ENCODE assay signal across 11 cellular contexts in genomic region chr20:2890743-2891142, GRCh38. TPM values are rescaled to one million over a fixed set of nuclear protein-coding genes. Genes with fewer than 3 reads are reported as not detected.
DNase-seq lines count a peak whose midpoint lies in the region; ATAC-seq and TF ChIP-seq lines count a peak whose summit lies in the region.
"Had no signal": no experiment of that assay in that cellular context is flagged by ENCODE, and none has a peak within 500 bp of the region (broad histone marks: within the 10 kb centered on the region; RNA-seq: fewer than 3 reads in every experiment).

No MANE protein-coding gene starts in this region.

- no peaks in the 10 kb centered on the region for H3K9me3 Mint-ChIP-seq in Caco-2 (ENCODE audit: unreplicated experiment)
- H3K9me3 Mint-ChIP-seq: memory B cell had no signal

- no TSS peak for BruUV-seq in Caco-2 (replicated peaks; lab: Mats Ljungman, UMichigan)

- H3K27ac Mint-ChIP-seq in Caco-2 (ENCODE audit: unreplicated experiment), result peak overlapping the region; percentile 10
- H3K27ac Mint-ChIP-seq: endodermal cell had no signal

- H3K27me3 Mint-ChIP-seq in Caco-2 (ENCODE audit: insufficient read depth, unreplicated experiment), result no peaks in the 10 kb centered on the region
- H3K27me3 Mint-ChIP-seq: memory B cell had no signal

- H3K9me3 ChIP-seq in Caco-2 (no peaks in the 10 kb centered on the region; the same call in 1 of the 2 replicates), mucosa of descending colon (peaks cover 7% of the 10 kb centered on the region), WERI-Rb-1 (ENCODE audit: severe bottlenecking) (peaks cover 3% of the 10 kb centered on the region)

- no peak for TF ChIP-seq CTCF in Caco-2 (IDR thresholded peaks at IDR 0.05; ENCODE audit: insufficient read depth in 1 of 2, low read depth in 1 of 2, low read length in 1 of 2, severe bottlenecking in 1 of 2, unreplicated experiment in 1 of 2)
- no peak for TF ChIP-seq CTCF in mucosa of descending colon (IDR thresholded peaks at IDR 0.05)
- no peak for TF ChIP-seq CTCF in WERI-Rb-1 (IDR thresholded peaks at IDR 0.05; ENCODE audit: low read depth, low read length)

- intact Hi-C loops in Caco-2 (cut with micrococcal nuclease; ENCODE audit: unreplicated experiment), result no loop called here
- intact Hi-C loops in mucosa of descending colon (cut with DNase I, micrococcal nuclease), result no loop called here

- H3K4me3 Mint-ChIP-seq in Caco-2 (ENCODE audit: unreplicated experiment), result no peak overlapping the region
- H3K4me3 Mint-ChIP-seq: endodermal cell, memory B cell had no signal

- no peak for DNase-seq in Caco-2
- DNase-seq in LHCN-M2 (ENCODE audit: low read depth), result peak; percentile 23
- peak; percentile 18 for DNase-seq in astrocyte of the hippocampus (ENCODE audit: low read depth, low spot score)
- DNase-seq in mucosa of descending colon, result no peak
- no peak for DNase-seq in WERI-Rb-1
- no peak for DNase-seq in iPS-NIHi11 (ENCODE audit: low spot score)
- no peak for DNase-seq in NCI-H146 treated with DMSO at 0.1 percent for 48 hours (lab: John Stamatoyannopoulos, UW; ENCODE audit: unreplicated experiment)
- DNase-seq: endodermal cell, hippocampal formation had no signal

- H3K36me3 ChIP-seq in Caco-2 (ENCODE audit: control insufficient read depth, insufficient read depth, low read length), result no peaks in the 10 kb centered on the region; the same call in 1 of the 2 replicates
- H3K36me3 ChIP-seq in mucosa of descending colon (ENCODE audit: low read depth), result no peaks in the 10 kb centered on the region
- H3K36me3 ChIP-seq in WERI-Rb-1, result no peaks in the 10 kb centered on the region

- POLR2A ChIA-PET in Caco-2 (lab: Charles Lee), result interaction anchor here (0.5 kb wide), 1 partner anchor 10 kb away, joined by 3 read pairs; no protein-coding TSS in a partner anchor

- no peak overlapping the region for H3K27ac ChIP-seq in WERI-Rb-1

- ATAC-seq in mucosa of descending colon, result peak; percentile 59
- ATAC-seq: GM12878 had no signal

- peaks cover 6% of the 10 kb centered on the region; the same call in 1 of the 2 replicates for H3K4me1 ChIP-seq in Caco-2
- H3K4me1 ChIP-seq in mucosa of descending colon (ENCODE audit: low read depth), result peaks cover 15% of the 10 kb centered on the region

- no peaks in the 10 kb centered on the region for H3K27me3 ChIP-seq in Caco-2 (replicated peaks; ENCODE audit: control insufficient read depth, insufficient read depth, low read length)
- H3K27me3 ChIP-seq in WERI-Rb-1 (ENCODE audit: insufficient read depth, low read depth, severe bottlenecking), result no peaks in the 10 kb centered on the region

- CTCF ChIA-PET in Caco-2 (lab: Charles Lee), result no interaction called here

- no peaks in the 10 kb centered on the region for H3K4me1 Mint-ChIP-seq in Caco-2 (ENCODE audit: low read depth, unreplicated experiment)

- no peaks in the 10 kb centered on the region for H3K36me3 Mint-ChIP-seq in Caco-2 (ENCODE audit: insufficient read depth, unreplicated experiment)

- H3K4me3 ChIP-seq in Caco-2 (ENCODE audit: low read depth, low read length), result no peak overlapping the region
- no peak overlapping the region for H3K4me3 ChIP-seq in mucosa of descending colon
- H3K4me3 ChIP-seq in WERI-Rb-1 (ENCODE audit: low read depth, low read length), result no peak overlapping the region
- H3K4me3 ChIP-seq: GM12878 had no signal

RNA-seq across cellular contexts. Expression of gene PTPRA, which starts 17.5 kb away (rescaled TPM):
- 51.4 and 57.0 TPM in 2 replicates for total RNA-seq in Caco-2 (2022)
- 25.1 and 38.5 TPM in 2 replicates for total RNA-seq in LHCN-M2 (2014; rRNA removed)
- polyA plus RNA-seq in LHCN-M2 (2012), result 28.3 TPM
- total RNA-seq in mucosa of descending colon, result 10 to 100 TPM; 39.0 to 64.7 (median 59.3) TPM

RNA-seq across cellular contexts. Expression of gene VPS16, which starts 50.2 kb away (rescaled TPM):
- 41.3 and 46.6 TPM in 2 replicates for total RNA-seq in Caco-2 (2022)
- total RNA-seq in LHCN-M2 (2014; rRNA removed), result 36.1 and 41.8 TPM in 2 replicates
- polyA plus RNA-seq in LHCN-M2 (2012), result 32.4 TPM
- total RNA-seq in mucosa of descending colon, result 10 to 100 TPM; 36.9 to 52.0 (median 38.5) TPM

RNA-seq across cellular contexts. Expression of gene PCED1A, which starts 50.3 kb away (rescaled TPM):
- total RNA-seq in Caco-2 (2022), result 43.9 and 44.7 TPM in 2 replicates
- total RNA-seq in LHCN-M2 (2014; rRNA removed), result 28.0 and 43.9 TPM in 2 replicates
- polyA plus RNA-seq in LHCN-M2 (2012), result 20.4 TPM
- 10 to 100 TPM; 21.1 to 35.0 (median 29.6) TPM for total RNA-seq in mucosa of descending colon

Comparison
In these comparisons a context has a peak if more than half of its experiments do, and no peak if none do; other contexts are left out.
1. DNase-seq: peak in LHCN-M2 (single experiment) and astrocyte of the hippocampus (single experiment); none in Caco-2 (0 of 2), mucosa of descending colon (0 of 3), WERI-Rb-1 (single experiment), iPS-NIHi11 (single experiment) and NCI-H146 treated with DMSO at 0.1 percent for 48 hours (single experiment).